8 cellular contexts compared by ENCODE assay signal in genomic region chr5:16934669-16935068, GRCh38. TPM values are rescaled to one million over a fixed set of nuclear protein-coding genes. Genes with fewer than 3 reads are reported as not detected.
A peak's percentile ranks its signal among the peaks of the same experiment; 100 is the strongest.
DNase-seq lines count a peak whose midpoint lies in the region; ATAC-seq and TF ChIP-seq lines count a peak whose summit lies in the region.

No MANE protein-coding gene starts in this region.

- no peak overlapping the region for H4K91ac ChIP-seq in neuronal stem cell (ENCODE audit: low read depth, low read length, poor library complexity)

- DNase-seq in DMS53 treated with DMSO at 0.1 percent for 48 hours (lab: John Stamatoyannopoulos, UW; ENCODE audit: unreplicated experiment) (peak; percentile 47), NCI-H748 treated with DMSO at 0.1 percent for 48 hours (lab: John Stamatoyannopoulos, UW) (peak; percentile 76), epithelial cell of esophagus (ENCODE audit: low read depth) (peak; percentile 38), neuronal stem cell (ENCODE audit: low spot score) (no peak), NCI-H2081 treated with DMSO at 0.1 percent for 48 hours (lab: John Stamatoyannopoulos, UW) (no peak), mucosa of gallbladder (ENCODE audit: low spot score) (no peak), NOMO-1 treated with DMSO at 0.1 percent for 48 hours (lab: John Stamatoyannopoulos, UW; ENCODE audit: unreplicated experiment) (no peak)

- H3K27me3 ChIP-seq in neuronal stem cell (ENCODE audit: control insufficient read depth in 3 of 3, insufficient read depth in 3 of 3, low read depth in 1 of 3, low read length in 3 of 3) = peaks cover 0 to 29% (median 14%) of the 10 kb centered on the region in 3 experiments

- H2BK12ac ChIP-seq in neuronal stem cell (ENCODE audit: low read length) = no peak overlapping the region

- H2BK15ac ChIP-seq in neuronal stem cell (ENCODE audit: low read length) = no peak overlapping the region

- H3K4me1 ChIP-seq in neuronal stem cell (ENCODE audit: control insufficient read depth in 2 of 2, insufficient read depth in 1 of 2, low read depth in 1 of 2, low read length in 2 of 2) = peaks cover 7 to 14% of the 10 kb centered on the region in 2 donors

- H4K8ac ChIP-seq in neuronal stem cell (ENCODE audit: low read depth, low read length) = no peak overlapping the region

- WGBS in neuronal stem cell (ENCODE audit: extremely low coverage in 2 of 2, insufficient read length in 2 of 2, insufficient replicate concordance in 1 of 2), 2 donors = no CpG with 5 or more reads among the region's 4 CpGs

- H3K4me3 ChIP-seq in epithelial cell of esophagus (ENCODE audit: low read length) (peak overlapping the region; percentile 83), neuronal stem cell (ENCODE audit: low read length in 2 of 2) (peak overlapping the region; percentile 90 to 97)

- peak overlapping the region; percentile 97 for H2AFZ ChIP-seq in neuronal stem cell (ENCODE audit: low read length)

- H3K4me2 ChIP-seq in neuronal stem cell (ENCODE audit: insufficient read depth, low read length, poor library complexity, severe bottlenecking) = peak overlapping the region; percentile 88

- H2BK5ac ChIP-seq in neuronal stem cell (ENCODE audit: low read length) = no peak overlapping the region

- no peak overlapping the region for H3K27ac ChIP-seq in neuronal stem cell (replicated peaks; ENCODE audit: low read length)

- H2BK120ac ChIP-seq in neuronal stem cell (ENCODE audit: low read depth, low read length) = no peak overlapping the region

- no peaks in the 10 kb centered on the region for H3K9me3 ChIP-seq in neuronal stem cell (replicated peaks in 1 of 2; ENCODE audit: control insufficient read depth in 2 of 2, insufficient read depth in 1 of 2, low read depth in 1 of 2, low read length in 2 of 2)

- peaks cover 2% of the 10 kb centered on the region for H3K79me1 ChIP-seq in neuronal stem cell (ENCODE audit: low read depth, low read length)

- H3K14ac ChIP-seq in neuronal stem cell (ENCODE audit: low read length) = no peak overlapping the region

- no peak overlapping the region for H3K9ac ChIP-seq in neuronal stem cell (ENCODE audit: low read depth, low read length, poor library complexity)

- no peak for TF ChIP-seq CTCF in epithelial cell of esophagus (IDR thresholded peaks at IDR 0.05; ENCODE audit: insufficient read depth, low read depth, low read length, missing control alignments)

- H3K23ac ChIP-seq in neuronal stem cell (ENCODE audit: low read depth, low read length, poor library complexity) = no peak overlapping the region

- H3K18ac ChIP-seq in neuronal stem cell (ENCODE audit: low read length) = no peak overlapping the region

- no peak overlapping the region for H2AK5ac ChIP-seq in neuronal stem cell (ENCODE audit: low read depth, low read length)

- H3K36me3 ChIP-seq in neuronal stem cell (replicated peaks in 1 of 2; ENCODE audit: control insufficient read depth in 2 of 2, insufficient read depth in 2 of 2, low read length in 2 of 2) = no peaks in the 10 kb centered on the region

- ATAC-seq in GM18868 (IDR thresholded peaks at IDR 0.05; ENCODE audit: unreplicated experiment) = no peak

- no peak overlapping the region for H3K4ac ChIP-seq in neuronal stem cell (ENCODE audit: low read length)

RNA-seq across cellular contexts. Expression of gene MYO10, which starts 1.4 kb away (rescaled TPM):
- polyA plus RNA-seq in neuronal stem cell (2013, experiment 1 of 2) = 54.4 TPM
- polyA plus RNA-seq in neuronal stem cell (2013, experiment 2 of 2) = 55.6 TPM
- total RNA-seq in mucosa of gallbladder = 16.2 TPM

Comparison
In these comparisons a context has a peak if more than half of its experiments do, and no peak if none do; other contexts are left out.
1. DNase-seq: peak in DMS53 treated with DMSO at 0.1 percent for 48 hours (single experiment), NCI-H748 treated with DMSO at 0.1 percent for 48 hours (single experiment) and epithelial cell of esophagus (single experiment); none in neuronal stem cell (single experiment), NCI-H2081 treated with DMSO at 0.1 percent for 48 hours (single experiment), mucosa of gallbladder (single experiment) and NOMO-1 treated with DMSO at 0.1 percent for 48 hours (single experiment).